In the genomic region with DNA sequence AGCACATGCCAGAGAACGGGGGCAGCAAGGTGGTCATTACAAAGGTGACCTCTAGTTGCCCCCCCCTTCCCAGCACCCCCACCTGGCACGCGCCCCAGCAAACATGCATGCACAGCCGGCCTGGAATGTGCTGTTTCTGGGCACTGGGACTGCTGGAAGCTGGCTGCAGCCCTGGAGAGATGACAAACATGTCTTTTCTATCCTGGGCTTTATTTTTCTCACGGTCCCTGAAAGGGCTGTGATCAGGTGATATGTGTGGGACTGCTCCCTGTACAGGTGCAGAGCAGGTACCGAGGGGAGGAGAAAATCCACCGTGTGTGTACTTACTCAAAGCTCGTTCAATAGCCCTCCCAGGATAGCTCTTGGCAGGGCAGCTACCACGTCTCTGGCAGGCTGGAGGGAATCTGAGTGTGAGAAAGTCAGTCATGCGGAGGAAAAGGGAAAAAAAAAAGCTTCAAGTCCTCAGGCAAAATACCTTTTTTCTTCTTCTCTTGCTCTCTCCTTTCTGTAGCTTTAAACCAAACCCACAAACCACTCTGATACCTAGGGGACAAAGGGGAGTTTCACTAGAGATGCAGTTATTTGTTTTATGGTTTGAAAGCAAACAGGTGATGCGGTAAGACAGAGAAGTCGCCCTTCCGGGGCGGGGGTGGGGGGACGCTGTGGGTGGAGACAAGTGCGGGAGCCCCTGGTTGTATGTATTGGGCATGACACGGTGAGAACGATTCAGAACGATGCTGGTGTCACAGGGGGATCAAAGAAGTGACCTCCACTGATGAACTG, we compare ENCODE assay signal across 9 cellular contexts. TPM values are rescaled to one million over a fixed set of nuclear protein-coding genes. Genes with fewer than 3 reads are reported as not detected.
DNase-seq lines count a peak whose midpoint lies in the region; ATAC-seq and TF ChIP-seq lines count a peak whose summit lies in the region.
"Had no signal": no experiment of that assay in that cellular context is flagged by ENCODE, and none has a peak within 500 bp of the region (broad histone marks: within the 10 kb centered on the region; RNA-seq: fewer than 3 reads in every experiment).

No MANE protein-coding gene starts in this region.

- H3K36me3 Mint-ChIP-seq in CD4-positive, alpha-beta memory T cell: peaks cover 0 to 5% of the 10 kb centered on the region in 2 donors

- H3K27ac Mint-ChIP-seq in CD4-positive, alpha-beta memory T cell: peak overlapping the region in 3 of 7 donors; percentile 1 to 49 (median 36)

- peak overlapping the region in 6 of 8 donors; percentile 7 to 67 (median 60) for H3K4me3 Mint-ChIP-seq in CD4-positive, alpha-beta memory T cell

- ATAC-seq in GM18909 (IDR thresholded peaks at IDR 0.05; ENCODE audit: poor library complexity, unreplicated experiment) (peak; percentile 51), HG03097 (IDR thresholded peaks at IDR 0.05; ENCODE audit: low FRiP score, unreplicated experiment) (peak; percentile 43)

- H3K4me1 Mint-ChIP-seq in CD4-positive, alpha-beta memory T cell: peaks cover 16 to 45% (median 25%) of the 10 kb centered on the region in 4 donors

- POLR2A ChIA-PET in CD4-positive, alpha-beta memory T cell (lab: Charles Lee; ENCODE audit: partially characterized antibody): no interaction called here

- H3K36me3 ChIP-seq in CD4-positive, alpha-beta memory T cell (ENCODE audit: insufficient read depth, low read length): no peaks in the 10 kb centered on the region
- H3K36me3 ChIP-seq in iPS-15b (ENCODE audit: control insufficient read depth, insufficient read depth, low read length): no peaks in the 10 kb centered on the region

- H3K27me3 Mint-ChIP-seq in CD4-positive, alpha-beta memory T cell: peaks cover 46 to 56% of the 10 kb centered on the region in 2 donors

- H3K4me1 ChIP-seq in CD4-positive, alpha-beta memory T cell (ENCODE audit: insufficient read depth, low read length): peaks cover 29% of the 10 kb centered on the region
- H3K4me1 ChIP-seq in iPS-15b (ENCODE audit: control insufficient read depth, insufficient read depth, low read length): peaks cover 46% of the 10 kb centered on the region

- no peak for TF ChIP-seq CTCF in dorsolateral prefrontal cortex (IDR thresholded peaks at IDR 0.05 in 54 of 56, conservative IDR thresholded peaks at IDR 0.05 in 2 of 56; ENCODE audit: low read depth in 1 of 56, partially characterized antibody in 56 of 56)

- no peaks in the 10 kb centered on the region for H3K9me3 Mint-ChIP-seq in CD4-positive, alpha-beta memory T cell

- H3K27me3 ChIP-seq in CD4-positive, alpha-beta memory T cell (ENCODE audit: insufficient read depth, low read length): peaks cover 9% of the 10 kb centered on the region
- H3K27me3 ChIP-seq in iPS-15b (ENCODE audit: control insufficient read depth, insufficient read depth, low read length) (peaks cover 35% of the 10 kb centered on the region), dorsolateral prefrontal cortex (no peaks in the 10 kb centered on the region)

- no peak overlapping the region for H3K9ac ChIP-seq in iPS-15b (ENCODE audit: low read depth, low read length)

- H3K4me3 ChIP-seq in CD4-positive, alpha-beta memory T cell (ENCODE audit: low read length in 2 of 2): no peak overlapping the region
- H3K4me3 ChIP-seq in iPS-15b (ENCODE audit: low read depth, low read length): peak overlapping the region; percentile 11
- H3K4me3 ChIP-seq in dorsolateral prefrontal cortex: peak overlapping the region in 6 of 59 donors; percentile 7 to 18 (median 14)

- H3K27ac ChIP-seq in CD4-positive, alpha-beta memory T cell (ENCODE audit: low read depth, low read length): no peak overlapping the region
- peak overlapping the region in 24 of 59 donors; percentile 1 to 81 (median 36) for H3K27ac ChIP-seq in dorsolateral prefrontal cortex
- H3K27ac ChIP-seq: HL-60 had no signal

- intact Hi-C loops in CD4-positive, alpha-beta memory T cell (cut with micrococcal nuclease): loop anchor here (10.0 kb wide), 1 partner anchor 354 kb away; the partner anchor contains the start of gene ATP13A3
- intact Hi-C loops in dorsolateral prefrontal cortex (cut with DNase I): no loop called here

- CTCF ChIA-PET in CD4-positive, alpha-beta memory T cell (lab: Charles Lee; ENCODE audit: partially characterized antibody): interaction anchor here (0.7 to 1.3 kb wide), 2 partner anchors 185 to 203 kb away, joined by 3 to 4 read pairs; no protein-coding TSS in a partner anchor

- DNase-seq in CD4-positive, alpha-beta memory T cell: peak in 2 of 5 donors; percentile 10 to 37
- peak; percentile 21 for DNase-seq in NCI-H446 treated with DMSO at 0.1 percent for 48 hours (lab: John Stamatoyannopoulos, UW)
- DNase-seq in ureter (ENCODE audit: low spot score): no peak
- no peak for DNase-seq in RKO (ENCODE audit: low spot score)
- DNase-seq in dorsolateral prefrontal cortex: no peak

- H3K9me3 ChIP-seq in CD4-positive, alpha-beta memory T cell (ENCODE audit: control insufficient read depth in 1 of 2, low read length in 2 of 2): no peaks in the 10 kb centered on the region
- H3K9me3 ChIP-seq in iPS-15b (ENCODE audit: control insufficient read depth, insufficient read depth, low read length): no peaks in the 10 kb centered on the region

RNA-seq across cellular contexts. Expression of gene HES1, which starts 5.0 kb away (rescaled TPM):
- total RNA-seq in CD4-positive, alpha-beta memory T cell: not detected
- polyA plus RNA-seq in CD4-positive, alpha-beta memory T cell: under 1 TPM; 0.11 to 0.50 TPM
- total RNA-seq in ureter (230 TPM), dorsolateral prefrontal cortex (10 to 100 TPM in 95 of 120 experiments, 1 to 10 TPM in 25; 5.0 to 46.3 (median 12.7) TPM)

Comparison
In these comparisons a context has a peak if more than half of its experiments do, and no peak if none do; other contexts are left out.
1. RNA of gene HES1, which starts 5.0 kb away (total RNA-seq): 230 TPM in ureter (single experiment) and 5.0 to 46.3 TPM in dorsolateral prefrontal cortex; not detected in CD4-positive, alpha-beta memory T cell; every median in the first group is over 4 times any median in the second.